Comparison of ENCODE assay signal across 26 cellular contexts in the genomic region with DNA sequence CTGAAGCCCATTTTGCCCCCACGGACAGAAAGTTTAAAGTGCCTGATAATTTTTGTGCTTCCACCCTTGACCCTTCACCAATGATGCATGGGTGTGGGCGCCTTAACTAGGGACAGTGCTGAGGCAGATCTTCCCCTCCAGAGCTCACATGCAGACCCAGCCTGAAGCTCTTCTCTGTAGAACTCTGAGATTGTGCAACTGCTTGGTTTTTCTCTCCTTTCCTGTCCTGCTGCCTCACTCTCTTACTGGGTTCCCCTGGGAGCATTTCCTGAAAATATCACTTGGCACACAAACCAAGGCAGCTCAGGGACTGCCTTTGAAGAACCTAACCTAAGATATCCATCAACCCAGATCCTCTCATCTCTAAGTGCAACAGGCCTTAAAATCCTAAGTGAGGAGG.
DNase-seq lines count a peak whose midpoint lies in the region; ATAC-seq and TF ChIP-seq lines count a peak whose summit lies in the region.
"Had no signal": no experiment of that assay in that cellular context is flagged by ENCODE, and none has a peak within 500 bp of the region (broad histone marks: within the 10 kb centered on the region; RNA-seq: fewer than 3 reads in every experiment).

No MANE protein-coding gene starts in this region.

- H3K27me3 ChIP-seq in DND-41 (ENCODE audit: insufficient read depth, low read length, poor library complexity), result no peaks in the 10 kb centered on the region
- H3K27me3 ChIP-seq: cardiac muscle cell, tibial artery had no signal

- H4K20me1 ChIP-seq in DND-41 (ENCODE audit: insufficient read depth, low read length), result no peaks in the 10 kb centered on the region

- H3K4me1 Mint-ChIP-seq in nephron progenitor cell, result peaks cover 21% of the 10 kb centered on the region

- in situ Hi-C loops in KBM-7 (cut with MboI; ENCODE audit: low pct_unique_long_range_greater_than_20kb, low sequenced_read_pairs), result no loop called here

- no peak overlapping the region for H3K9ac ChIP-seq in DND-41 (ENCODE audit: low read depth, low read length)
- H3K9ac ChIP-seq: SK-N-SH had no signal

- H2AFZ ChIP-seq in DND-41 (ENCODE audit: low read depth, low read length), result no peak overlapping the region

- DNase-seq in DND-41 (no peak), KBM-7 (peak; percentile 16), amniotic epithelial cell (ENCODE audit: low read depth) (peak; percentile 37), nephron progenitor cell (no peak), amygdala (lab: John Stamatoyannopoulos, UW) (no peak), DMS 273 treated with DMSO at 0.1 percent for 48 hours (lab: John Stamatoyannopoulos, UW) (no peak), NCI-H524 treated with DMSO at 0.1 percent for 48 hours (lab: John Stamatoyannopoulos, UW) (no peak)
- DNase-seq: activated CD4-positive, alpha-beta T cell treated with anti-CD3 and anti-CD28 coated beads for 36 hours; activated CD8-positive, alpha-beta memory T cell treated with anti-CD3 and anti-CD28 coated beads for 24 hours; activated T-cell treated with anti-CD3 and anti-CD28 coated beads, Interleukin-2, amount 50 U/mL, for 4 hours; amniotic stem cell; CD8-positive, alpha-beta memory T cell; DMS53; GDM1; H9; head of caudate nucleus; NCI-H1417 treated with DMSO at 0.1 percent for 48 hours; NCI-H2081 treated with DMSO at 0.1 percent for 48 hours; NCI-H524; posterior cingulate gyrus; RPMI8226; SK-N-SH; stimulated activated naive CD8-positive, alpha-beta T cell treated with anti-CD3 and anti-CD28 coated beads, Interleukin-15, amount 100 ng/mL, for 72 hours; T-helper 17 cell; tibial artery had no signal

- H3K36me3 Mint-ChIP-seq in nephron progenitor cell (ENCODE audit: low read depth), result peaks cover 16% of the 10 kb centered on the region

- H3K27ac ChIP-seq in DND-41 (ENCODE audit: low read length), result peak overlapping the region; percentile 46; the same call in 1 of the 2 replicates
- H3K27ac ChIP-seq: cardiac muscle cell, tibial artery had no signal

- H3K36me3 ChIP-seq in DND-41 (ENCODE audit: insufficient read depth, low read length), result no peaks in the 10 kb centered on the region
- H3K36me3 ChIP-seq: cardiac muscle cell, tibial artery had no signal

- no peak overlapping the region for H3K4me3 Mint-ChIP-seq in nephron progenitor cell
- H3K4me3 Mint-ChIP-seq: activated CD4-positive, alpha-beta T cell treated with anti-CD3 and anti-CD28 coated beads for 36 hours; activated T-cell treated with anti-CD3 and anti-CD28 coated beads, Interleukin-2, amount 50 U/mL, for 4 hours; CD8-positive, alpha-beta memory T cell; H9; stimulated activated naive CD8-positive, alpha-beta T cell treated with anti-CD3 and anti-CD28 coated beads, Interleukin-15, amount 100 ng/mL, for 72 hours; T-helper 17 cell had no signal

- peaks cover 29% of the 10 kb centered on the region for H3K9me3 Mint-ChIP-seq in nephron progenitor cell

- H3K4me3 ChIP-seq in DND-41 (ENCODE audit: low read depth in 1 of 2, low read length in 2 of 2), result no peak overlapping the region
- H3K4me3 ChIP-seq: cardiac muscle cell, tibial artery had no signal

- TF ChIP-seq CTCF in DND-41 (IDR thresholded peaks at IDR 0.05; ENCODE audit: borderline replicate concordance, extremely low read depth, low read length, poor library complexity, severe bottlenecking), result no peak
- TF ChIP-seq CTCF in nephron progenitor cell (IDR thresholded peaks at IDR 0.05), result no peak

- H3K79me2 ChIP-seq in DND-41 (ENCODE audit: insufficient read depth, low read length), result no peaks in the 10 kb centered on the region

- peak overlapping the region; percentile 91 for H3K27ac Mint-ChIP-seq in nephron progenitor cell
- H3K27ac Mint-ChIP-seq: activated CD4-positive, alpha-beta T cell treated with anti-CD3 and anti-CD28 coated beads for 36 hours; H9; stimulated activated naive CD8-positive, alpha-beta T cell treated with anti-CD3 and anti-CD28 coated beads, Interleukin-15, amount 100 ng/mL, for 72 hours; T-helper 17 cell had no signal

- peaks cover 14% of the 10 kb centered on the region for H3K27me3 Mint-ChIP-seq in nephron progenitor cell (ENCODE audit: low read depth, poor library complexity)
- H3K27me3 Mint-ChIP-seq: activated CD4-positive, alpha-beta T cell treated with anti-CD3 and anti-CD28 coated beads for 36 hours; stimulated activated naive CD8-positive, alpha-beta T cell treated with anti-CD3 and anti-CD28 coated beads, Interleukin-15, amount 100 ng/mL, for 72 hours; T-helper 17 cell had no signal

- H3K4me1 ChIP-seq in DND-41 (ENCODE audit: insufficient read depth, low read length), result peaks cover 19% of the 10 kb centered on the region

- H3K4me2 ChIP-seq in DND-41 (ENCODE audit: insufficient read depth, low read length), result no peak overlapping the region
- H3K4me2 ChIP-seq: SK-N-SH had no signal

- peaks cover 17% of the 10 kb centered on the region for H3K9me3 ChIP-seq in DND-41 (ENCODE audit: insufficient read depth, low read length, severe bottlenecking)
- H3K9me3 ChIP-seq: SK-N-SH, tibial artery had no signal

- peak; percentile 51 for ATAC-seq in DND-41 (ENCODE audit: insufficient read depth, low read depth)
- ATAC-seq: activated CD4-positive, alpha-beta T cell treated with anti-CD3 and anti-CD28 coated beads for 36 hours; activated T-cell treated with anti-CD3 and anti-CD28 coated beads, Interleukin-2, amount 50 U/mL, for 4 hours; stimulated activated naive CD8-positive, alpha-beta T cell treated with anti-CD3 and anti-CD28 coated beads, Interleukin-15, amount 100 ng/mL, for 72 hours; T-helper 17 cell had no signal

Comparison
In these comparisons a context has a peak if more than half of its experiments do, and no peak if none do; other contexts are left out.
1. DNase-seq: peak in KBM-7 (single experiment) and amniotic epithelial cell (single experiment); none in DND-41 (single experiment), nephron progenitor cell (single experiment), amygdala (0 of 56), DMS 273 treated with DMSO at 0.1 percent for 48 hours (single experiment) and NCI-H524 treated with DMSO at 0.1 percent for 48 hours (single experiment).